Comparison of ENCODE assay signal across 33 cellular contexts in the genomic region with DNA sequence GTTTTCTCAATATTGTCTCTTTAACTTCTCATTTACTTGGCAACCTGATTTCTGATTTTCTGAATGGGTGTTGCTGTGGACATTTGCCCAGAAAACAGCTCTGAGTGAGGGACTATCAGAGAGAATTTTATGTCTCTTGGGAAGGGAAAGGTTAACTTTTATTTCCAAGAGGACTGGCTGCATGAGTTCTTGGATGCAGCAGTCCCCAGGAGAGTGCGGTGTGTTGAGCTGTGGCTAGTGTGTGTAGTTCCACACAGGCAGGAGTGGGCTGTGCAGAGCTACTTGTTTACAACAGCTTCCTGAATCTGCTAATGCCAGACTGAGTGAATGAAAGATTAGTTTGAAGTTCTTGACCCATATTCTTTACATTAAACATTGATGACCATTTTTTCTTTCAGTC. TPM values are rescaled to one million over a fixed set of nuclear protein-coding genes. Genes with fewer than 3 reads are reported as not detected.
DNase-seq lines count a peak whose midpoint lies in the region; ATAC-seq and TF ChIP-seq lines count a peak whose summit lies in the region.
"Had no signal": no experiment of that assay in that cellular context is flagged by ENCODE, and none has a peak within 500 bp of the region (broad histone marks: within the 10 kb centered on the region; RNA-seq: fewer than 3 reads in every experiment).

No MANE protein-coding gene starts in this region.

- POLR2A ChIA-PET in RWPE1 (lab: Yijun Ruan, JAX; ENCODE audit: low non-redundant PET), result no interaction called here
- POLR2A ChIA-PET in activated CD8-positive, alpha-beta T cell treated with anti-CD3 and anti-CD28 coated beads for 36 hours (lab: Charles Lee), result no interaction called here

- ATAC-seq in Right ventricle myocardium superior (ENCODE audit: poor library complexity) (peak; percentile 74), GM21717 (IDR thresholded peaks at IDR 0.05; ENCODE audit: unreplicated experiment) (no peak)
- no peak for ATAC-seq in activated CD8-positive, alpha-beta T cell treated with anti-CD3 and anti-CD28 coated beads for 36 hours
- ATAC-seq: activated CD4-positive, alpha-beta T cell treated with anti-CD3 and anti-CD28 coated beads for 36 hours; activated naive CD8-positive, alpha-beta T cell treated with anti-CD3 and anti-CD28 coated beads, Interleukin-2, amount 50 U/mL, for 24 hours; stimulated activated naive B cell treated with anti-CD40 and anti-IgM and Interleukin-4, amounts not matched to agents 10 μg/mL and 1 μg/mL and 100 μg/mL, for 72 hours; T-cell had no signal

- CTCF ChIA-PET in RWPE1 (lab: Yijun Ruan, JAX), result interaction anchor here (0.6 to 2.2 kb wide), 3 partner anchors 9 to 529 kb away, joined by 3 to 15 read pairs (median 6); no protein-coding TSS in a partner anchor
- CTCF ChIA-PET in activated CD8-positive, alpha-beta T cell treated with anti-CD3 and anti-CD28 coated beads for 36 hours (lab: Charles Lee), result interaction anchor here (0.9 to 3.7 kb wide), 5 partner anchors 9 to 222 kb away, joined by 3 to 39 read pairs (median 4); no protein-coding TSS in a partner anchor

- H3K56ac ChIP-seq in mesendoderm (ENCODE audit: low read length), result no peak overlapping the region

- no peak overlapping the region for H3K9ac ChIP-seq in mesendoderm (ENCODE audit: low read length)

- H3K18ac ChIP-seq in mesendoderm (ENCODE audit: low read length), result no peak overlapping the region

- no peak overlapping the region for H3K4ac ChIP-seq in mesendoderm (ENCODE audit: low read depth, low read length)

- H2BK5ac ChIP-seq in mesendoderm (ENCODE audit: low read length), result no peak overlapping the region

- H2BK15ac ChIP-seq in mesendoderm (replicated peaks; ENCODE audit: low read depth), result no peak overlapping the region

- H3K4me1 ChIP-seq in right atrium auricular region (peaks cover 0 to 36% of the 10 kb centered on the region in 2 donors), mesendoderm (ENCODE audit: control insufficient read depth, low read depth, low read length) (no peaks in the 10 kb centered on the region)
- H3K4me1 ChIP-seq: SJCRH30 had no signal

- H3K27ac Mint-ChIP-seq in activated CD8-positive, alpha-beta T cell treated with anti-CD3 and anti-CD28 coated beads for 36 hours, result no peak overlapping the region
- H3K27ac Mint-ChIP-seq: activated CD4-positive, alpha-beta T cell treated with anti-CD3 and anti-CD28 coated beads for 36 hours; activated naive CD8-positive, alpha-beta T cell treated with anti-CD3 and anti-CD28 coated beads, Interleukin-2, amount 50 U/mL, for 24 hours; CD4-positive, alpha-beta memory T cell; stimulated activated naive B cell treated with anti-CD40 and anti-IgM and Interleukin-4, amounts not matched to agents 10 μg/mL and 1 μg/mL and 100 μg/mL, for 72 hours; T-cell had no signal

- H3K27me3 Mint-ChIP-seq in activated CD8-positive, alpha-beta T cell treated with anti-CD3 and anti-CD28 coated beads for 36 hours, result peaks cover 1% of the 10 kb centered on the region
- H3K27me3 Mint-ChIP-seq: activated naive CD8-positive, alpha-beta T cell treated with anti-CD3 and anti-CD28 coated beads, Interleukin-2, amount 50 U/mL, for 24 hours; naive B cell; stimulated activated naive B cell treated with anti-CD40 and anti-IgM and Interleukin-4, amounts not matched to agents 10 μg/mL and 1 μg/mL and 100 μg/mL, for 72 hours; T-cell had no signal

- no peaks in the 10 kb centered on the region for H3K9me3 ChIP-seq in right atrium auricular region
- H3K9me3 ChIP-seq: SJCRH30, thyroid gland had no signal

- H3K27me3 ChIP-seq in right atrium auricular region, result no peaks in the 10 kb centered on the region
- H3K27me3 ChIP-seq in mesendoderm (ENCODE audit: insufficient read depth, low read length, poor library complexity), result no peaks in the 10 kb centered on the region
- H3K27me3 ChIP-seq: brain microvascular endothelial cell, SJCRH30, thyroid gland had no signal

- H3K23ac ChIP-seq in mesendoderm (ENCODE audit: low read length), result no peak overlapping the region

- TF ChIP-seq CTCF in right atrium auricular region (IDR thresholded peaks at IDR 0.05), result no peak
- no peak for TF ChIP-seq CTCF in RWPE1 (conservative IDR thresholded peaks at IDR 0.05; ENCODE audit: low read depth)
- TF ChIP-seq CTCF in activated CD8-positive, alpha-beta T cell treated with anti-CD3 and anti-CD28 coated beads for 36 hours (IDR thresholded peaks at IDR 0.05), result no peak

- H3K4me3 Mint-ChIP-seq in activated CD8-positive, alpha-beta T cell treated with anti-CD3 and anti-CD28 coated beads for 36 hours, result no peak overlapping the region
- H3K4me3 Mint-ChIP-seq: activated CD4-positive, alpha-beta T cell treated with anti-CD3 and anti-CD28 coated beads for 36 hours; activated naive CD8-positive, alpha-beta T cell treated with anti-CD3 and anti-CD28 coated beads, Interleukin-2, amount 50 U/mL, for 24 hours; CD4-positive, alpha-beta memory T cell; naive B cell; stimulated activated naive B cell treated with anti-CD40 and anti-IgM and Interleukin-4, amounts not matched to agents 10 μg/mL and 1 μg/mL and 100 μg/mL, for 72 hours; T-cell had no signal

- H3K4me1 Mint-ChIP-seq in activated CD8-positive, alpha-beta T cell treated with anti-CD3 and anti-CD28 coated beads for 36 hours (ENCODE audit: low read depth), result peaks cover 19% of the 10 kb centered on the region

- DNase-seq in Right ventricle myocardium superior, result peak; percentile 50
- no peak for DNase-seq in right atrium auricular region (ENCODE audit: low spot score)
- DNase-seq in fibroblast of peridontal ligament (ENCODE audit: extremely low read depth), result peak; percentile 27
- DNase-seq in mesendoderm, result no peak
- no peak for DNase-seq in NCI-H1694 (lab: John Stamatoyannopoulos, UW)
- DNase-seq in RWPE1 (ENCODE audit: low spot score), result no peak
- no peak for DNase-seq in activated CD8-positive, alpha-beta T cell treated with anti-CD3 and anti-CD28 coated beads for 36 hours
- DNase-seq: activated CD4-positive, alpha-beta T cell treated with anti-CD3 and anti-CD28 coated beads for 36 hours; activated CD8-positive, alpha-beta memory T cell treated with anti-CD3 and anti-CD28 coated beads for 24 hours; activated gamma-delta T cell treated with Interleukin-2 at 50 U/mL for 16 hours; activated naive CD8-positive, alpha-beta T cell treated with anti-CD3 and anti-CD28 coated beads, Interleukin-2, amount 50 U/mL, for 24 hours; activated T-cell treated with anti-CD3 and anti-CD28 coated beads, Interleukin-2, amount 50 U/mL, for 1 hour; brain microvascular endothelial cell; CD4-positive, alpha-beta memory T cell; cortex of kidney; DMS153; GDM1; KG1; naive B cell; NCI-H1436; NCI-H2107; SJCRH30; stimulated activated CD4-positive, alpha-beta T cell treated with anti-CD3 and anti-CD28 coated beads, Interleukin-4, amount 100 ng/mL, for 24 hours; stimulated activated naive B cell treated with anti-CD40 and anti-IgM and Interleukin-4, amounts not matched to agents 10 μg/mL and 1 μg/mL and 100 μg/mL, for 72 hours; T-cell; thyroid gland had no signal

- H3K36me3 ChIP-seq in right atrium auricular region (no peaks in the 10 kb centered on the region), mesendoderm (ENCODE audit: control insufficient read depth, insufficient read depth, low read length) (no peaks in the 10 kb centered on the region)
- H3K36me3 ChIP-seq: brain microvascular endothelial cell, SJCRH30, thyroid gland had no signal

- H3K4me2 ChIP-seq in mesendoderm (ENCODE audit: low read length), result no peak overlapping the region

- H3K4me3 ChIP-seq in right atrium auricular region (no peak overlapping the region), mesendoderm (ENCODE audit: low read length) (no peak overlapping the region)
- H3K4me3 ChIP-seq: SJCRH30, thyroid gland had no signal

- no peak overlapping the region for H2BK120ac ChIP-seq in mesendoderm (ENCODE audit: low read depth, low read length)

- H3K79me1 ChIP-seq in mesendoderm (ENCODE audit: low read length), result no peaks in the 10 kb centered on the region

- no peak overlapping the region for H4K5ac ChIP-seq in mesendoderm (ENCODE audit: low read length)

- H3K36me3 Mint-ChIP-seq in activated CD8-positive, alpha-beta T cell treated with anti-CD3 and anti-CD28 coated beads for 36 hours (ENCODE audit: low read depth), result no peaks in the 10 kb centered on the region
- H3K36me3 Mint-ChIP-seq: CD4-positive, alpha-beta memory T cell; naive B cell; stimulated activated naive B cell treated with anti-CD40 and anti-IgM and Interleukin-4, amounts not matched to agents 10 μg/mL and 1 μg/mL and 100 μg/mL, for 72 hours had no signal

- no peak overlapping the region for H3K27ac ChIP-seq in right atrium auricular region
- no peak overlapping the region for H3K27ac ChIP-seq in mesendoderm (ENCODE audit: low read depth, low read length)
- no peak overlapping the region for H3K27ac ChIP-seq in RWPE1
- H3K27ac ChIP-seq: brain microvascular endothelial cell, SJCRH30, thyroid gland had no signal

- no peak overlapping the region for H2AK5ac ChIP-seq in mesendoderm (ENCODE audit: low read length)

- H4K8ac ChIP-seq in mesendoderm (ENCODE audit: low read depth, low read length), result peak overlapping the region; percentile 39

- no peaks in the 10 kb centered on the region for H3K79me2 ChIP-seq in mesendoderm (ENCODE audit: control insufficient read depth, insufficient read depth, low read length)

- no CpG with 5 or more reads among the region's 1 CpG for WGBS in mesendoderm (ENCODE audit: extremely low coverage, insufficient coverage, low lambda C conversion rate)

- H3K9me3 Mint-ChIP-seq in activated CD8-positive, alpha-beta T cell treated with anti-CD3 and anti-CD28 coated beads for 36 hours, result no peaks in the 10 kb centered on the region
- H3K9me3 Mint-ChIP-seq: activated naive CD8-positive, alpha-beta T cell treated with anti-CD3 and anti-CD28 coated beads, Interleukin-2, amount 50 U/mL, for 24 hours; CD4-positive, alpha-beta memory T cell; naive B cell; stimulated activated naive B cell treated with anti-CD40 and anti-IgM and Interleukin-4, amounts not matched to agents 10 μg/mL and 1 μg/mL and 100 μg/mL, for 72 hours; T-cell had no signal

- intact Hi-C loops in Right ventricle myocardium superior (cut with DNase I), result no loop called here
- intact Hi-C loops in activated CD8-positive, alpha-beta T cell treated with anti-CD3 and anti-CD28 coated beads for 36 hours (cut with micrococcal nuclease), result no loop called here

RNA-seq across cellular contexts. Expression of a gene that starts 40.9 kb away (rescaled TPM):
- total RNA-seq in Right ventricle myocardium superior, result not detected
- not detected for total RNA-seq in right atrium auricular region
- polyA plus RNA-seq in mesendoderm (2013, experiment 1 of 2), result not detected
- not detected for polyA plus RNA-seq in mesendoderm (2013, experiment 2 of 2)
- total RNA-seq in activated CD8-positive, alpha-beta T cell treated with anti-CD3 and anti-CD28 coated beads for 36 hours, result not detected
- total RNA-seq: A172; activated CD4-positive, alpha-beta T cell treated with anti-CD3 and anti-CD28 coated beads for 36 hours; CD4-positive, alpha-beta memory T cell; HT1080; mesenteric fat pad; NCI-H460; omental fat pad; renal cortical epithelial cell; SJCRH30; T-cell; thyroid gland had no signal
- polyA plus RNA-seq: CD4-positive, alpha-beta memory T cell had no signal

RNA-seq across cellular contexts. Expression of a gene that starts 58.5 kb away (rescaled TPM):
- 32.9 TPM for total RNA-seq in Right ventricle myocardium superior
- total RNA-seq in right atrium auricular region, result 10 to 100 TPM; 39.2 to 47.0 TPM
- polyA plus RNA-seq in mesendoderm (2013, experiment 1 of 2), result 77.8 TPM
- polyA plus RNA-seq in mesendoderm (2013, experiment 2 of 2), result 77.2 TPM
- 100 to 1,000 TPM; 128 to 134 TPM for total RNA-seq in activated CD8-positive, alpha-beta T cell treated with anti-CD3 and anti-CD28 coated beads for 36 hours

Comparison
In these comparisons a context has a peak if more than half of its experiments do, and no peak if none do; other contexts are left out.
1. DNase-seq: peak in Right ventricle myocardium superior (single experiment) and fibroblast of peridontal ligament (single experiment); none in right atrium auricular region (single experiment), mesendoderm (single experiment), NCI-H1694 (single experiment), RWPE1 (single experiment) and activated CD8-positive, alpha-beta T cell treated with anti-CD3 and anti-CD28 coated beads for 36 hours (single experiment).